ENCODE assay signal across 8 cellular contexts in genomic region chr1:19585507-19585906, GRCh38.
"Had no signal": no experiment of that assay in that cellular context is flagged by ENCODE, and none has a peak within 500 bp of the region (broad histone marks: within the 10 kb centered on the region; RNA-seq: fewer than 3 reads in every experiment).

No MANE protein-coding gene starts in this region.

- H3K4me3 ChIP-seq: GM12878 had no signal

- FAIRE-seq: G401.6, GM12878, GM12891, GM12892, GM18507, GM19239 had no signal

- DNase-seq: GDM1, GF-D8 had no signal

- ATAC-seq: GM12878 had no signal
